8 cellular contexts compared by ENCODE assay signal in the genomic region with DNA sequence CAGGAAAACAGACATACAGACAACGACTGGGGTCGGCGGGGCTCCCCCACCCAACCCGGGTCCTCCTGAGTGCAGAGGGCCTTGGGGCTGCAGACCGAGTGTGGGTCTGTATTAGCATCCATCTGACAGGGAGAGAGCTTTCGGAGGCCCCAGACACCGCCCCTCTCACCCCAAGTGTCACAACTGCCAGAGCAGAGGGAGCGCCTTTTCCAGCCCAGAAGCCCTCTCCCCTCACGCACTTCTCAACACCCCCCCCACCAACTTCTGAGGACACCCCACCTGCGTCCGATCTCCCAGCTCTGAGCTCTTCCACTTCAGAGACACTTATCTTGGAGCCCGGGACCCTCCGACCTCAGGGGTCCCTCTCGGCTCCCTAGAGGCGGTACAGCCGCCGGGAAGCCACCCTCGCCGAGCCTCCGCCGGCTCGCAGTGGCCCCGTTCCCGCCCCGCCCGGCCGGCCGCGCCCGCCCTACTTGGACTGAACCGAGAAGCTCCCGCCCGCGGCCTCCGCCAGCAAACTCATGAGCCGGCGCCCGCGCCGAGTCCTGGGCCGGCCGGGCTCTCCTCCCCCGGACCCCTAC. TPM values are rescaled to one million over a fixed set of nuclear protein-coding genes. Genes with fewer than 3 reads are reported as not detected.
DNase-seq lines count a peak whose midpoint lies in the region; ATAC-seq and TF ChIP-seq lines count a peak whose summit lies in the region.

No MANE protein-coding gene starts in this region.

- peak overlapping the region; percentile 35; the same call in 1 of the 2 replicates for H3K27ac ChIP-seq in HUES6 (ENCODE audit: low read depth, low read length)
- peak overlapping the region; percentile 93 to 99 (median 97) for H3K27ac ChIP-seq in gastroesophageal sphincter
- H3K27ac ChIP-seq in rectal smooth muscle tissue (ENCODE audit: low read depth, low read length) = peak overlapping the region; percentile 98

- ATAC-seq in gastroesophageal sphincter = peak; percentile 58
- ATAC-seq in HG03108 (IDR thresholded peaks at IDR 0.05; ENCODE audit: unreplicated experiment) = no peak
- ATAC-seq in HG02798 (IDR thresholded peaks at IDR 0.05; ENCODE audit: poor library complexity, unreplicated experiment) = no peak

- peaks cover 64% of the 10 kb centered on the region for H3K4me1 Mint-ChIP-seq in activated T-helper 1 cell treated with anti-CD3 and anti-CD28 coated beads, Interleukin-12 subunit alpha, Interleukin-12 subunit beta, Interleukin-2, Interleukin-4 antibody, amounts not matched to agents 30 ng/mL and 10 ng/mL and 1 ng/mL, durations not matched to agents 14 hours and 24 hours and 36 hours (ENCODE audit: low read depth)

- H3K36me3 ChIP-seq in ES-I3 (ENCODE audit: insufficient read depth, low read length) (no peaks in the 10 kb centered on the region), HUES6 (ENCODE audit: control insufficient read depth, insufficient read depth, low read length) (no peaks in the 10 kb centered on the region), gastroesophageal sphincter (peaks cover 0 to under 1% of the 10 kb centered on the region in 2 donors), rectal smooth muscle tissue (ENCODE audit: control insufficient read depth, insufficient read depth, low read length) (no peaks in the 10 kb centered on the region)

- intact Hi-C loops in activated T-helper 1 cell treated with anti-CD3 and anti-CD28 coated beads, Interleukin-12 subunit alpha, Interleukin-12 subunit beta, Interleukin-2, Interleukin-4 antibody, amounts not matched to agents 30 ng/mL and 10 ng/mL and 1 ng/mL, durations not matched to agents 14 hours and 24 hours and 36 hours (cut with micrococcal nuclease) = loop anchor here (2.0 kb wide), 1 partner anchor 232 kb away; no protein-coding TSS in a partner anchor

- 0% methylated on average over 1 of the region's 43 CpGs; no CpG with 5 or more reads in 1 of the 2 donors for WGBS in gastroesophageal sphincter (ENCODE audit: low coverage in 1 of 2), 2 donors

- DNase-seq in activated T-helper 1 cell treated with anti-CD3 and anti-CD28 coated beads, Interleukin-12 subunit alpha, Interleukin-12 subunit beta, Interleukin-2, Interleukin-4 antibody, amounts not matched to agents 30 ng/mL and 10 ng/mL and 1 ng/mL, durations not matched to agents 14 hours and 24 hours and 36 hours (ENCODE audit: low spot score) = no peak
- no peak for DNase-seq in SW480 (ENCODE audit: low spot score)

- no peak for TF ChIP-seq EP300 in gastroesophageal sphincter (IDR thresholded peaks at IDR 0.05)

- H3K27me3 ChIP-seq in HUES6 (ENCODE audit: control insufficient read depth, insufficient read depth, low read length) = 0 out of 2 replicates have a peak, but pooled peaks cover 3% of the 10 kb centered on the region
- H3K27me3 ChIP-seq in gastroesophageal sphincter = no peaks in the 10 kb centered on the region
- no peaks in the 10 kb centered on the region for H3K27me3 ChIP-seq in rectal smooth muscle tissue (ENCODE audit: control insufficient read depth, insufficient read depth, low read length)

- no peaks in the 10 kb centered on the region for H3K9me3 Mint-ChIP-seq in activated T-helper 1 cell treated with anti-CD3 and anti-CD28 coated beads, Interleukin-12 subunit alpha, Interleukin-12 subunit beta, Interleukin-2, Interleukin-4 antibody, amounts not matched to agents 30 ng/mL and 10 ng/mL and 1 ng/mL, durations not matched to agents 14 hours and 24 hours and 36 hours

- peak overlapping the region; percentile 96 for H3K4me3 Mint-ChIP-seq in activated T-helper 1 cell treated with anti-CD3 and anti-CD28 coated beads, Interleukin-12 subunit alpha, Interleukin-12 subunit beta, Interleukin-2, Interleukin-4 antibody, amounts not matched to agents 30 ng/mL and 10 ng/mL and 1 ng/mL, durations not matched to agents 14 hours and 24 hours and 36 hours

- H3K27ac Mint-ChIP-seq in activated T-helper 1 cell treated with anti-CD3 and anti-CD28 coated beads, Interleukin-12 subunit alpha, Interleukin-12 subunit beta, Interleukin-2, Interleukin-4 antibody, amounts not matched to agents 30 ng/mL and 10 ng/mL and 1 ng/mL, durations not matched to agents 14 hours and 24 hours and 36 hours = peak overlapping the region; percentile 94

- H3K9ac ChIP-seq in ES-I3 (ENCODE audit: low read depth, low read length) = peak overlapping the region; percentile 77
- H3K9ac ChIP-seq in HUES6 (ENCODE audit: low read length) = peak overlapping the region; percentile 63
- peak overlapping the region; percentile 64 for H3K9ac ChIP-seq in rectal smooth muscle tissue (ENCODE audit: low read length)

- peaks cover 26% of the 10 kb centered on the region for H3K36me3 Mint-ChIP-seq in activated T-helper 1 cell treated with anti-CD3 and anti-CD28 coated beads, Interleukin-12 subunit alpha, Interleukin-12 subunit beta, Interleukin-2, Interleukin-4 antibody, amounts not matched to agents 30 ng/mL and 10 ng/mL and 1 ng/mL, durations not matched to agents 14 hours and 24 hours and 36 hours (ENCODE audit: low read depth)

- TF ChIP-seq POLR2A in gastroesophageal sphincter (IDR thresholded peaks at IDR 0.05) = no peak

- H3K4me3 ChIP-seq in HUES6 (ENCODE audit: low read depth, low read length) (peak overlapping the region; percentile 79), gastroesophageal sphincter (peak overlapping the region; percentile 91 to 96), rectal smooth muscle tissue (ENCODE audit: low read length) (peak overlapping the region; percentile 85)

- TF ChIP-seq CTCF in gastroesophageal sphincter (IDR thresholded peaks at IDR 0.05) = no peak

- H3K4me1 ChIP-seq in ES-I3 (ENCODE audit: insufficient read depth, low read length) = peaks cover 19% of the 10 kb centered on the region
- peaks cover 39% of the 10 kb centered on the region; the same call in 1 of the 2 replicates for H3K4me1 ChIP-seq in HUES6 (ENCODE audit: control insufficient read depth, insufficient read depth, low read length)
- peaks cover 0 to 57% (median 18%) of the 10 kb centered on the region in 3 donors for H3K4me1 ChIP-seq in gastroesophageal sphincter
- peaks cover 7% of the 10 kb centered on the region for H3K4me1 ChIP-seq in rectal smooth muscle tissue (ENCODE audit: control insufficient read depth, insufficient read depth, low read length)

- no peaks in the 10 kb centered on the region for H3K27me3 Mint-ChIP-seq in activated T-helper 1 cell treated with anti-CD3 and anti-CD28 coated beads, Interleukin-12 subunit alpha, Interleukin-12 subunit beta, Interleukin-2, Interleukin-4 antibody, amounts not matched to agents 30 ng/mL and 10 ng/mL and 1 ng/mL, durations not matched to agents 14 hours and 24 hours and 36 hours (ENCODE audit: insufficient read depth)

- H3K9me3 ChIP-seq in ES-I3 (ENCODE audit: control insufficient read depth, insufficient read depth, low read length) (no peaks in the 10 kb centered on the region), HUES6 (ENCODE audit: control insufficient read depth, insufficient read depth, low read depth, low read length) (peaks cover 2% of the 10 kb centered on the region; the same call in 1 of the 2 replicates), gastroesophageal sphincter (no peaks in the 10 kb centered on the region)

RNA-seq across cellular contexts. Expression of gene RHOG, which starts 0.4 kb away (rescaled TPM):
- total RNA-seq in activated T-helper 1 cell treated with anti-CD3 and anti-CD28 coated beads, Interleukin-12 subunit alpha, Interleukin-12 subunit beta, Interleukin-2, Interleukin-4 antibody, amounts not matched to agents 30 ng/mL and 10 ng/mL and 1 ng/mL, durations not matched to agents 14 hours and 24 hours and 36 hours = 170 and 179 TPM in 2 replicates
- total RNA-seq in gastroesophageal sphincter = 10 to 100 TPM; 31.9 to 67.4 (median 52.2) TPM

RNA-seq across cellular contexts. Expression of gene STIM1, which starts 15.1 kb away (rescaled TPM):
- 61.7 and 68.0 TPM in 2 replicates for total RNA-seq in activated T-helper 1 cell treated with anti-CD3 and anti-CD28 coated beads, Interleukin-12 subunit alpha, Interleukin-12 subunit beta, Interleukin-2, Interleukin-4 antibody, amounts not matched to agents 30 ng/mL and 10 ng/mL and 1 ng/mL, durations not matched to agents 14 hours and 24 hours and 36 hours
- total RNA-seq in gastroesophageal sphincter = 100 to 1,000 TPM in 1 of 4 donors, 10 to 100 TPM in 3; 42.4 to 114 (median 72.8) TPM

RNA-seq across cellular contexts. Expression of gene PGAP2, which starts 32.0 kb away (rescaled TPM):
- total RNA-seq in activated T-helper 1 cell treated with anti-CD3 and anti-CD28 coated beads, Interleukin-12 subunit alpha, Interleukin-12 subunit beta, Interleukin-2, Interleukin-4 antibody, amounts not matched to agents 30 ng/mL and 10 ng/mL and 1 ng/mL, durations not matched to agents 14 hours and 24 hours and 36 hours = 29.8 and 30.1 TPM in 2 replicates
- total RNA-seq in gastroesophageal sphincter = 10 to 100 TPM in 1 of 4 donors, 1 to 10 TPM in 3; 4.2 to 12.0 (median 5.1) TPM

RNA-seq across cellular contexts. Expression of gene NUP98, which starts 43.0 kb away (rescaled TPM):
- 122 and 123 TPM in 2 replicates for total RNA-seq in activated T-helper 1 cell treated with anti-CD3 and anti-CD28 coated beads, Interleukin-12 subunit alpha, Interleukin-12 subunit beta, Interleukin-2, Interleukin-4 antibody, amounts not matched to agents 30 ng/mL and 10 ng/mL and 1 ng/mL, durations not matched to agents 14 hours and 24 hours and 36 hours
- total RNA-seq in gastroesophageal sphincter = 100 to 1,000 TPM in 2 of 4 donors, 10 to 100 TPM in 2; 72.1 to 141 (median 103) TPM

Comparison
In these comparisons a context has a peak if more than half of its experiments do, and no peak if none do; other contexts are left out.
1. H3K27ac ChIP-seq: peak in every context shown above with its lines; median percentile 98 in rectal smooth muscle tissue; 97 in gastroesophageal sphincter; 35 in HUES6.